In the genomic region with DNA sequence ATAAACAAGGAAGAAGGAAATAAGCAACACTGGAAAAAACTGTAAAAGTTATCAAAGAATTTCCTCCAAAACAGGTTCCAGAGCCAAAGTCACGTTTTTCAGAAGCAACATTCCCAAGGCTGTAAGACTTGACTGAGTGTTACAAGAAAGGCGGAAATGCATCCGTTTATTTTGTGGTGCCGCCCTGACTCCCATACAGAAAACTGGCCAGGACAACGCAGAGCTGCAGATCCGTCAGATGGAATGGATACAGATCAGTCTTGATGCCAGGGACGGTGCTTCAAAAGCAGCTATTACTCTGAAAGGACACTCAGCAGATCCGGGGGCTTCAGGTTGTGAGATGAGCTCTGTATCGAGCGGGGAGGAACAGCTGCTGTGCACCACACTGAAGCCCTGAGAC, we compare ENCODE assay signal across 3 cellular contexts.
TF ChIP-seq lines count a peak whose summit lies in the region.

No MANE protein-coding gene starts in this region.

TF ChIP-seq in A549, 52 proteins besides CTCF, POLR2A, EP300 and RAD21:
- no peak for TF ChIP-seq MAZ (IDR thresholded peaks at IDR 0.05; ENCODE audit: borderline replicate concordance, low read depth, low read length)
- no peak for TF ChIP-seq ESRRA (IDR thresholded peaks at IDR 0.05; ENCODE audit: borderline replicate concordance, low read length)
- no peak for TF ChIP-seq HOXB5 (CRISPR knock-in tag; IDR thresholded peaks at IDR 0.05)
- no peak for TF ChIP-seq SREBF2 (IDR thresholded peaks at IDR 0.05)
- TF ChIP-seq CHD2 (IDR thresholded peaks at IDR 0.05; ENCODE audit: low read length, partially characterized antibody): no peak
- TF ChIP-seq, protein P1, sequence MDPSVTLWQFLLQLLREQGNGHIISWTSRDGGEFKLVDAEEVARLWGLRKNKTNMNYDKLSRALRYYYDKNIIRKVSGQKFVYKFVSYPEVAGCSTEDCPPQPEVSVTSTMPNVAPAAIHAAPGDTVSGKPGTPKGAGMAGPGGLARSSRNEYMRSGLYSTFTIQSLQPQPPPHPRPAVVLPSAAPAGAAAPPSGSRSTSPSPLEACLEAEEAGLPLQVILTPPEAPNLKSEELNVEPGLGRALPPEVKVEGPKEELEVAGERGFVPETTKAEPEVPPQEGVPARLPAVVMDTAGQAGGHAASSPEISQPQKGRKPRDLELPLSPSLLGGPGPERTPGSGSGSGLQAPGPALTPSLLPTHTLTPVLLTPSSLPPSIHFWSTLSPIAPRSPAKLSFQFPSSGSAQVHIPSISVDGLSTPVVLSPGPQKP (IDR thresholded peaks at IDR 0.05; ENCODE audit: low read depth, low read length): no peak
- no peak for TF ChIP-seq TP53 (CRISPR knock-in tag; IDR thresholded peaks at IDR 0.05)
- TF ChIP-seq POLR2AphosphoS2 (conservative IDR thresholded peaks at IDR 0.05; ENCODE audit: low read length): no peak
- no peak for TF ChIP-seq JUNB (IDR thresholded peaks at IDR 0.05)
- no peak for TF ChIP-seq ZFP36 (IDR thresholded peaks at IDR 0.05; ENCODE audit: borderline replicate concordance, partially characterized antibody)
- TF ChIP-seq ZSCAN20 (CRISPR knock-in tag; IDR thresholded peaks at IDR 0.05): no peak
- TF ChIP-seq, protein P2, sequence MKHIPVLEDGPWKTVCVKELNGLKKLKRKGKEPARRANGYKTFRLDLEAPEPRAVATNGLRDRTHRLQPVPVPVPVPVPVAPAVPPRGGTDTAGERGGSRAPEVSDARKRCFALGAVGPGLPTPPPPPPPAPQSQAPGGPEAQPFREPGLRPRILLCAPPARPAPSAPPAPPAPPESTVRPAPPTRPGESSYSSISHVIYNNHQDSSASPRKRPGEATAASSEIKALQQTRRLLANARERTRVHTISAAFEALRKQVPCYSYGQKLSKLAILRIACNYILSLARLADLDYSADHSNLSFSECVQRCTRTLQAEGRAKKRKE (CRISPR knock-in tag; IDR thresholded peaks at IDR 0.05; ENCODE audit: low read depth): no peak
TF ChIP-seq in A549: peak in this region for 0.

TF ChIP-seq in GM23338, 12 proteins besides CTCF, POLR2A, EP300 and RAD21 (continues in another document):
- TF ChIP-seq EZH2 (IDR thresholded peaks at IDR 0.05; ENCODE audit: low read depth, unreplicated experiment): no peak
- no peak for TF ChIP-seq ZNF114 (CRISPR knock-in tag; IDR thresholded peaks at IDR 0.05)
- TF ChIP-seq, protein P3, sequence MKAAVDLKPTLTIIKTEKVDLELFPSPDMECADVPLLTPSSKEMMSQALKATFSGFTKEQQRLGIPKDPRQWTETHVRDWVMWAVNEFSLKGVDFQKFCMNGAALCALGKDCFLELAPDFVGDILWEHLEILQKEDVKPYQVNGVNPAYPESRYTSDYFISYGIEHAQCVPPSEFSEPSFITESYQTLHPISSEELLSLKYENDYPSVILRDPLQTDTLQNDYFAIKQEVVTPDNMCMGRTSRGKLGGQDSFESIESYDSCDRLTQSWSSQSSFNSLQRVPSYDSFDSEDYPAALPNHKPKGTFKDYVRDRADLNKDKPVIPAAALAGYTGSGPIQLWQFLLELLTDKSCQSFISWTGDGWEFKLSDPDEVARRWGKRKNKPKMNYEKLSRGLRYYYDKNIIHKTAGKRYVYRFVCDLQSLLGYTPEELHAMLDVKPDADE (IDR thresholded peaks at IDR 0.05): no peak
- no peak for TF ChIP-seq CREB1 (CRISPR knock-in tag; IDR thresholded peaks at IDR 0.05; ENCODE audit: low read depth)
- no peak for TF ChIP-seq POLR2AphosphoS5 (IDR thresholded peaks at IDR 0.05; ENCODE audit: low read depth)
- no peak for TF ChIP-seq ZNF331 (CRISPR knock-in tag; IDR thresholded peaks at IDR 0.05; ENCODE audit: low read depth)
- TF ChIP-seq, protein P4, sequence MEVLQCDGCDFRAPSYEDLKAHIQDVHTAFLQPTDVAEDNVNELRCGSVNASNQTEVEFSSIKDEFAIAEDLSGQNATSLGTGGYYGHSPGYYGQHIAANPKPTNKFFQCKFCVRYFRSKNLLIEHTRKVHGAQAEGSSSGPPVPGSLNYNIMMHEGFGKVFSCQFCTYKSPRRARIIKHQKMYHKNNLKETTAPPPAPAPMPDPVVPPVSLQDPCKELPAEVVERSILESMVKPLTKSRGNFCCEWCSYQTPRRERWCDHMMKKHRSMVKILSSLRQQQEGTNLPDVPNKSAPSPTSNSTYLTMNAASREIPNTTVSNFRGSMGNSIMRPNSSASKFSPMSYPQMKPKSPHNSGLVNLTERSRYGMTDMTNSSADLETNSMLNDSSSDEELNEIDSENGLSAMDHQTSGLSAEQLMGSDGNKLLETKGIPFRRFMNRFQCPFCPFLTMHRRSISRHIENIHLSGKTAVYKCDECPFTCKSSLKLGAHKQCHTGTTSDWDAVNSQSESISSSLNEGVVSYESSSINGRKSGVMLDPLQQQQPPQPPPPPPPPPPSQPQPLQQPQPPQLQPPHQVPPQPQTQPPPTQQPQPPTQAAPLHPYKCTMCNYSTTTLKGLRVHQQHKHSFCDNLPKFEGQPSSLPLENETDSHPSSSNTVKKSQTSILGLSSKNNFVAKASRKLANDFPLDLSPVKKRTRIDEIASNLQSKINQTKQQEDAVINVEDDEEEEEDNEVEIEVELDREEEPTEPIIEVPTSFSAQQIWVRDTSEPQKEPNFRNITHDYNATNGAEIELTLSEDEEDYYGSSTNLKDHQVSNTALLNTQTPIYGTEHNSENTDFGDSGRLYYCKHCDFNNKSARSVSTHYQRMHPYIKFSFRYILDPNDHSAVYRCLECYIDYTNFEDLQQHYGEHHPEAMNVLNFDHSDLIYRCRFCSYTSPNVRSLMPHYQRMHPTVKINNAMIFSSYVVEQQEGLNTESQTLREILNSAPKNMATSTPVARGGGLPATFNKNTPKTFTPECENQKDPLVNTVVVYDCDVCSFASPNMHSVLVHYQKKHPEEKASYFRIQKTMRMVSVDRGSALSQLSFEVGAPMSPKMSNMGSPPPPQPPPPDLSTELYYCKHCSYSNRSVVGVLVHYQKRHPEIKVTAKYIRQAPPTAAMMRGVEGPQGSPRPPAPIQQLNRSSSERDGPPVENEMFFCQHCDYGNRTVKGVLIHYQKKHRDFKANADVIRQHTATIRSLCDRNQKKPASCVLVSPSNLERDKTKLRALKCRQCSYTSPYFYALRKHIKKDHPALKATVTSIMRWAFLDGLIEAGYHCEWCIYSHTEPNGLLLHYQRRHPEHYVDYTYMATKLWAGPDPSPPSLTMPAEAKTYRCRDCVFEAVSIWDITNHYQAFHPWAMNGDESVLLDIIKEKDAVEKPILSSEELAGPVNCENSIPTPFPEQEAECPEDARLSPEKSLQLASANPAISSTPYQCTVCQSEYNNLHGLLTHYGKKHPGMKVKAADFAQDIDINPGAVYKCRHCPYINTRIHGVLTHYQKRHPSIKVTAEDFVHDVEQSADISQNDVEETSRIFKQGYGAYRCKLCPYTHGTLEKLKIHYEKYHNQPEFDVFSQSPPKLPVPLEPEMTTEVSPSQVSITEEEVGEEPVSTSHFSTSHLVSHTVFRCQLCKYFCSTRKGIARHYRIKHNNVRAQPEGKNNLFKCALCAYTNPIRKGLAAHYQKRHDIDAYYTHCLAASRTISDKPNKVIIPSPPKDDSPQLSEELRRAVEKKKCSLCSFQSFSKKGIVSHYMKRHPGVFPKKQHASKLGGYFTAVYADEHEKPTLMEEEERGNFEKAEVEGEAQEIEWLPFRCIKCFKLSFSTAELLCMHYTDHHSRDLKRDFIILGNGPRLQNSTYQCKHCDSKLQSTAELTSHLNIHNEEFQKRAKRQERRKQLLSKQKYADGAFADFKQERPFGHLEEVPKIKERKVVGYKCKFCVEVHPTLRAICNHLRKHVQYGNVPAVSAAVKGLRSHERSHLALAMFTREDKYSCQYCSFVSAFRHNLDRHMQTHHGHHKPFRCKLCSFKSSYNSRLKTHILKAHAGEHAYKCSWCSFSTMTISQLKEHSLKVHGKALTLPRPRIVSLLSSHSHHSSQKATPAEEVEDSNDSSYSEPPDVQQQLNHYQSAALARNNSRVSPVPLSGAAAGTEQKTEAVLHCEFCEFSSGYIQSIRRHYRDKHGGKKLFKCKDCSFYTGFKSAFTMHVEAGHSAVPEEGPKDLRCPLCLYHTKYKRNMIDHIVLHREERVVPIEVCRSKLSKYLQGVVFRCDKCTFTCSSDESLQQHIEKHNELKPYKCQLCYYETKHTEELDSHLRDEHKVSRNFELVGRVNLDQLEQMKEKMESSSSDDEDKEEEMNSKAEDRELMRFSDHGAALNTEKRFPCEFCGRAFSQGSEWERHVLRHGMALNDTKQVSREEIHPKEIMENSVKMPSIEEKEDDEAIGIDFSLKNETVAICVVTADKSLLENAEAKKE (CRISPR knock-in tag; IDR thresholded peaks at IDR 0.05): no peak

TF ChIP-seq in H1, 55 proteins besides CTCF, POLR2A, EP300 and RAD21:
- TF ChIP-seq TBP (IDR thresholded peaks at IDR 0.05; ENCODE audit: low read depth, low read length) (no peak), TEAD4 (IDR thresholded peaks at IDR 0.05; ENCODE audit: low read depth, low read length) (no peak), HDAC6 (IDR thresholded peaks at IDR 0.05; ENCODE audit: low read depth, low read length) (no peak), SP2 (IDR thresholded peaks at IDR 0.05; ENCODE audit: low read length) (no peak), CHD1 (IDR thresholded peaks at IDR 0.05; ENCODE audit: low read depth, low read length) (no peak), NRF1 (IDR thresholded peaks at IDR 0.05; ENCODE audit: low read depth, low read length) (no peak), SAP30 (IDR thresholded peaks at IDR 0.05; ENCODE audit: insufficient read depth, insufficient replicate concordance, low read length) (no peak), RFX5 (IDR thresholded peaks at IDR 0.05; ENCODE audit: borderline replicate concordance, low read depth, low read length) (no peak)
- TF ChIP-seq, protein P5, sequence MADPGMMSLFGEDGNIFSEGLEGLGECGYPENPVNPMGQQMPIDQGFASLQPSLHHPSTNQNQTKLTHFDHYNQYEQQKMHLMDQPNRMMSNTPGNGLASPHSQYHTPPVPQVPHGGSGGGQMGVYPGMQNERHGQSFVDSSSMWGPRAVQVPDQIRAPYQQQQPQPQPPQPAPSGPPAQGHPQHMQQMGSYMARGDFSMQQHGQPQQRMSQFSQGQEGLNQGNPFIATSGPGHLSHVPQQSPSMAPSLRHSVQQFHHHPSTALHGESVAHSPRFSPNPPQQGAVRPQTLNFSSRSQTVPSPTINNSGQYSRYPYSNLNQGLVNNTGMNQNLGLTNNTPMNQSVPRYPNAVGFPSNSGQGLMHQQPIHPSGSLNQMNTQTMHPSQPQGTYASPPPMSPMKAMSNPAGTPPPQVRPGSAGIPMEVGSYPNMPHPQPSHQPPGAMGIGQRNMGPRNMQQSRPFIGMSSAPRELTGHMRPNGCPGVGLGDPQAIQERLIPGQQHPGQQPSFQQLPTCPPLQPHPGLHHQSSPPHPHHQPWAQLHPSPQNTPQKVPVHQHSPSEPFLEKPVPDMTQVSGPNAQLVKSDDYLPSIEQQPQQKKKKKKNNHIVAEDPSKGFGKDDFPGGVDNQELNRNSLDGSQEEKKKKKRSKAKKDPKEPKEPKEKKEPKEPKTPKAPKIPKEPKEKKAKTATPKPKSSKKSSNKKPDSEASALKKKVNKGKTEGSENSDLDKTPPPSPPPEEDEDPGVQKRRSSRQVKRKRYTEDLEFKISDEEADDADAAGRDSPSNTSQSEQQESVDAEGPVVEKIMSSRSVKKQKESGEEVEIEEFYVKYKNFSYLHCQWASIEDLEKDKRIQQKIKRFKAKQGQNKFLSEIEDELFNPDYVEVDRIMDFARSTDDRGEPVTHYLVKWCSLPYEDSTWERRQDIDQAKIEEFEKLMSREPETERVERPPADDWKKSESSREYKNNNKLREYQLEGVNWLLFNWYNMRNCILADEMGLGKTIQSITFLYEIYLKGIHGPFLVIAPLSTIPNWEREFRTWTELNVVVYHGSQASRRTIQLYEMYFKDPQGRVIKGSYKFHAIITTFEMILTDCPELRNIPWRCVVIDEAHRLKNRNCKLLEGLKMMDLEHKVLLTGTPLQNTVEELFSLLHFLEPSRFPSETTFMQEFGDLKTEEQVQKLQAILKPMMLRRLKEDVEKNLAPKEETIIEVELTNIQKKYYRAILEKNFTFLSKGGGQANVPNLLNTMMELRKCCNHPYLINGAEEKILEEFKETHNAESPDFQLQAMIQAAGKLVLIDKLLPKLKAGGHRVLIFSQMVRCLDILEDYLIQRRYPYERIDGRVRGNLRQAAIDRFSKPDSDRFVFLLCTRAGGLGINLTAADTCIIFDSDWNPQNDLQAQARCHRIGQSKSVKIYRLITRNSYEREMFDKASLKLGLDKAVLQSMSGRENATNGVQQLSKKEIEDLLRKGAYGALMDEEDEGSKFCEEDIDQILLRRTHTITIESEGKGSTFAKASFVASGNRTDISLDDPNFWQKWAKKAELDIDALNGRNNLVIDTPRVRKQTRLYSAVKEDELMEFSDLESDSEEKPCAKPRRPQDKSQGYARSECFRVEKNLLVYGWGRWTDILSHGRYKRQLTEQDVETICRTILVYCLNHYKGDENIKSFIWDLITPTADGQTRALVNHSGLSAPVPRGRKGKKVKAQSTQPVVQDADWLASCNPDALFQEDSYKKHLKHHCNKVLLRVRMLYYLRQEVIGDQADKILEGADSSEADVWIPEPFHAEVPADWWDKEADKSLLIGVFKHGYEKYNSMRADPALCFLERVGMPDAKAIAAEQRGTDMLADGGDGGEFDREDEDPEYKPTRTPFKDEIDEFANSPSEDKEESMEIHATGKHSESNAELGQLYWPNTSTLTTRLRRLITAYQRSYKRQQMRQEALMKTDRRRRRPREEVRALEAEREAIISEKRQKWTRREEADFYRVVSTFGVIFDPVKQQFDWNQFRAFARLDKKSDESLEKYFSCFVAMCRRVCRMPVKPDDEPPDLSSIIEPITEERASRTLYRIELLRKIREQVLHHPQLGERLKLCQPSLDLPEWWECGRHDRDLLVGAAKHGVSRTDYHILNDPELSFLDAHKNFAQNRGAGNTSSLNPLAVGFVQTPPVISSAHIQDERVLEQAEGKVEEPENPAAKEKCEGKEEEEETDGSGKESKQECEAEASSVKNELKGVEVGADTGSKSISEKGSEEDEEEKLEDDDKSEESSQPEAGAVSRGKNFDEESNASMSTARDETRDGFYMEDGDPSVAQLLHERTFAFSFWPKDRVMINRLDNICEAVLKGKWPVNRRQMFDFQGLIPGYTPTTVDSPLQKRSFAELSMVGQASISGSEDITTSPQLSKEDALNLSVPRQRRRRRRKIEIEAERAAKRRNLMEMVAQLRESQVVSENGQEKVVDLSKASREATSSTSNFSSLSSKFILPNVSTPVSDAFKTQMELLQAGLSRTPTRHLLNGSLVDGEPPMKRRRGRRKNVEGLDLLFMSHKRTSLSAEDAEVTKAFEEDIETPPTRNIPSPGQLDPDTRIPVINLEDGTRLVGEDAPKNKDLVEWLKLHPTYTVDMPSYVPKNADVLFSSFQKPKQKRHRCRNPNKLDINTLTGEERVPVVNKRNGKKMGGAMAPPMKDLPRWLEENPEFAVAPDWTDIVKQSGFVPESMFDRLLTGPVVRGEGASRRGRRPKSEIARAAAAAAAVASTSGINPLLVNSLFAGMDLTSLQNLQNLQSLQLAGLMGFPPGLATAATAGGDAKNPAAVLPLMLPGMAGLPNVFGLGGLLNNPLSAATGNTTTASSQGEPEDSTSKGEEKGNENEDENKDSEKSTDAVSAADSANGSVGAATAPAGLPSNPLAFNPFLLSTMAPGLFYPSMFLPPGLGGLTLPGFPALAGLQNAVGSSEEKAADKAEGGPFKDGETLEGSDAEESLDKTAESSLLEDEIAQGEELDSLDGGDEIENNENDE (IDR thresholded peaks at IDR 0.05; ENCODE audit: insufficient replicate concordance, low read length): no peak
